9 cellular contexts compared by ENCODE assay signal in the genomic region with DNA sequence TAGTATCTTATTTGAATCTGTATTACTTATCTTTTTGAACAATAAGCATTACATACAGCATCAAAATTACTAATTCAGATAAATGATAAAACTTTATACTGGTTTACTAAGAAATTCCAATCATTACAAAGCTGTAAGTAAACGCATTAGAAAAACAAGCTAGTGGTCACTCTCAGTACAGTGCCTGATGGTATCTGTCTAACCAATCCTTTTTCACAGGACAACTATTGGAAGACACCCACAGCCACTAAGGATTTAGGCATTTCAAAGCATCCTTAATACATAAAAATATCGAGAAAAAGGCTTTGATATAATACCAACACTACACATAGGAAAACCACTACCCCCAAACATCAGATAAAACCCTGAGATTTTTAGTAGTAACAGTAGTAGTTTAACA. TPM values are rescaled to one million over a fixed set of nuclear protein-coding genes. Genes with fewer than 3 reads are reported as not detected.
DNase-seq lines count a peak whose midpoint lies in the region; ATAC-seq and TF ChIP-seq lines count a peak whose summit lies in the region.
"Had no signal": no experiment of that assay in that cellular context is flagged by ENCODE, and none has a peak within 500 bp of the region (broad histone marks: within the 10 kb centered on the region; RNA-seq: fewer than 3 reads in every experiment).

No MANE protein-coding gene starts in this region.

- 15% methylated on average over 2 of the region's 2 CpGs for WGBS in body of pancreas, 2 donors

- TF ChIP-seq POLR2A in body of pancreas (IDR thresholded peaks at IDR 0.05), result no peak

- no peaks in the 10 kb centered on the region for H3K9me3 Mint-ChIP-seq in MCF 10A (ENCODE audit: unreplicated experiment)

- H3K4me1 Mint-ChIP-seq in MCF 10A (ENCODE audit: insufficient read depth, unreplicated experiment), result peaks cover 29% of the 10 kb centered on the region

- H3K4me3 ChIP-seq in AG04449 (ENCODE audit: low read depth, low read length) (peak overlapping the region; percentile 93), HL-60 (replicated peaks; ENCODE audit: insufficient read depth, low read length) (peak overlapping the region; percentile 74), mononuclear cell (ENCODE audit: low read length) (peak overlapping the region; percentile 90), body of pancreas (no peak overlapping the region), mucosa of descending colon (no peak overlapping the region)

- DNase-seq in AG04449 (ENCODE audit: low read depth, low spot score) (peak; percentile 46), HL-60 (ENCODE audit: low read depth in 1 of 2, low spot score in 1 of 2) (no peak), MCF 10A (ENCODE audit: unreplicated experiment) (no peak), body of pancreas (no peak), caudate nucleus (lab: John Stamatoyannopoulos, UW) (no peak), mucosa of descending colon (no peak)
- DNase-seq: NCI-H2171 treated with DMSO at 0.1 percent for 48 hours had no signal

- intact Hi-C loops in MCF 10A (cut with micrococcal nuclease), result loop anchor here (5.0 kb wide), 3 partner anchors 78 to 837 kb away; a partner anchor contains a TSS
- intact Hi-C loops in body of pancreas (cut with DNase I), result loop anchor here (10.0 kb wide), 1 partner anchor 195 kb away; no protein-coding TSS in a partner anchor
- intact Hi-C loops in mucosa of descending colon (cut with DNase I, micrococcal nuclease), result loop anchor here in 1 of 2 donors (10.0 kb wide), 1 partner anchor 195 kb away; no protein-coding TSS in a partner anchor

- H3K27me3 ChIP-seq in HL-60 (ENCODE audit: insufficient read depth, poor library complexity, severe bottlenecking) (no peaks in the 10 kb centered on the region), mononuclear cell (ENCODE audit: insufficient read depth, low read length) (no peaks in the 10 kb centered on the region), body of pancreas (no peaks in the 10 kb centered on the region)

- POLR2A ChIA-PET in AG04449 (lab: Yijun Ruan, JAX) (no interaction called here), MCF 10A (lab: Yijun Ruan, JAX) (interaction anchor here (0.8 to 2.0 kb wide), 8 partner anchors 12 to 377 kb away, joined by 3 to 7 read pairs (median 4); a partner anchor contains a TSS)

- TF ChIP-seq CTCF in AG04449 (IDR thresholded peaks at IDR 0.05; ENCODE audit: insufficient read depth, low read length, missing control alignments) (no peak), HL-60 (IDR thresholded peaks at IDR 0.05; ENCODE audit: insufficient read depth, low read length) (no peak), MCF 10A (IDR thresholded peaks at IDR 0.05; ENCODE audit: unreplicated experiment) (no peak), body of pancreas (IDR thresholded peaks at IDR 0.05) (no peak), mucosa of descending colon (IDR thresholded peaks at IDR 0.05) (no peak)

- peak overlapping the region; percentile 88 for H3K4me3 Mint-ChIP-seq in MCF 10A (ENCODE audit: unreplicated experiment)

- peak overlapping the region; percentile 100 for H3K27ac Mint-ChIP-seq in MCF 10A (ENCODE audit: low read depth, unreplicated experiment)

- peaks cover 53% of the 10 kb centered on the region for H3K36me3 Mint-ChIP-seq in MCF 10A (ENCODE audit: insufficient read depth, unreplicated experiment)

- no TSS peak for BruUV-seq in MCF 10A (replicated peaks; lab: Mats Ljungman, UMichigan)

- CTCF ChIA-PET in AG04449 (lab: Yijun Ruan, JAX), result no interaction called here
- CTCF ChIA-PET in MCF 10A (lab: Yijun Ruan, JAX), result interaction anchor here (0.6 to 1.1 kb wide), 4 partner anchors 38 to 280 kb away, joined by 3 to 4 read pairs (median 3); no protein-coding TSS in a partner anchor

- peak overlapping the region; percentile 100; the same call in 1 of the 2 replicates for H3K27ac ChIP-seq in HL-60 (replicated peaks)
- H3K27ac ChIP-seq in body of pancreas, result no peak overlapping the region
- no peak overlapping the region for H3K27ac ChIP-seq in caudate nucleus (ENCODE audit: low read depth, low read length)

- H3K36me3 ChIP-seq in body of pancreas (replicated peaks in 1 of 2; ENCODE audit: insufficient read depth in 1 of 2, low read depth in 2 of 2), result peaks cover 7 to 15% of the 10 kb centered on the region in 2 donors
- H3K36me3 ChIP-seq in mucosa of descending colon (ENCODE audit: low read depth), result no peaks in the 10 kb centered on the region

- ATAC-seq in GM21786 (IDR thresholded peaks at IDR 0.05; ENCODE audit: unreplicated experiment), result no peak
- no peak for ATAC-seq in body of pancreas
- no peak for ATAC-seq in mucosa of descending colon

- no peaks in the 10 kb centered on the region for H3K27me3 Mint-ChIP-seq in MCF 10A (ENCODE audit: insufficient read depth, unreplicated experiment)

- H3K9me3 ChIP-seq in mononuclear cell (ENCODE audit: low read depth, low read length), result no peaks in the 10 kb centered on the region
- H3K9me3 ChIP-seq in body of pancreas, result no peaks in the 10 kb centered on the region
- H3K9me3 ChIP-seq in mucosa of descending colon, result no peaks in the 10 kb centered on the region

- peaks cover 58% of the 10 kb centered on the region for H3K4me1 ChIP-seq in mononuclear cell (ENCODE audit: insufficient read depth, low read length)
- peaks cover 47% of the 10 kb centered on the region for H3K4me1 ChIP-seq in body of pancreas
- peaks cover 15% of the 10 kb centered on the region for H3K4me1 ChIP-seq in mucosa of descending colon (ENCODE audit: low read depth)

RNA-seq across cellular contexts. Expression of a gene that starts 2.6 kb away (rescaled TPM):
- total RNA-seq in MCF 10A (2022) (156 and 172 TPM in 2 replicates), mononuclear cell (195 TPM), body of pancreas (100 to 1,000 TPM in 1 of 2 donors, 10 to 100 TPM in 1; 97.9 to 183 TPM), mucosa of descending colon (100 to 1,000 TPM; 337 to 845 (median 513) TPM)

Comparison
In these comparisons a context has a peak if more than half of its experiments do, and no peak if none do; other contexts are left out.
1. H3K4me3 ChIP-seq: peak in AG04449 (single experiment), HL-60 (single experiment) and mononuclear cell (single experiment); none in body of pancreas (0 of 2) and mucosa of descending colon (single experiment).